In genomic region chr7:27351786-27352185, GRCh38 we compare ENCODE assay signal across 31 cellular contexts.
"Had no signal": no experiment of that assay in that cellular context is flagged by ENCODE, and none has a peak within 500 bp of the region (broad histone marks: within the 10 kb centered on the region; RNA-seq: fewer than 3 reads in every experiment).

No MANE protein-coding gene starts in this region.

- H3K27me3 ChIP-seq: ascending aorta, breast epithelium, cardiac muscle cell, colonic mucosa had no signal

- H3K9me3 ChIP-seq: ascending aorta, breast epithelium, colonic mucosa, esophagus squamous epithelium, gastroesophageal sphincter had no signal

- H3K4me3 ChIP-seq: ascending aorta, breast epithelium, cardiac muscle cell, colonic mucosa, esophagus squamous epithelium, gastroesophageal sphincter had no signal

- H3K36me3 ChIP-seq: ascending aorta, breast epithelium, cardiac muscle cell, colonic mucosa, esophagus squamous epithelium, gastroesophageal sphincter had no signal

- FAIRE-seq: endometrium, endothelial cell of umbilical vein, TTC549 had no signal

- H3K4me1 ChIP-seq: ascending aorta, breast epithelium, colonic mucosa, esophagus squamous epithelium, gastroesophageal sphincter had no signal

- DNase-seq: activated CD4-positive, alpha-beta memory T cell treated with anti-CD3 and anti-CD28 coated beads, Interleukin-2, amount 10 ng/mL, durations not matched to agents 7 days and 5 days; activated CD4-positive, alpha-beta T cell treated with anti-CD3 and anti-CD28 coated beads for 1 hour; activated CD4-positive, alpha-beta T cell treated with anti-CD3 and anti-CD28 coated beads for 4 hours; activated CD4-positive, alpha-beta T cell treated with anti-CD3 and anti-CD28 coated beads, Interleukin-2, amount 10 ng/mL, durations not matched to agents 7 days and 5 days; activated CD4-positive, alpha-beta T cell treated with anti-CD3 and anti-CD28 coated beads, Interleukin-2, amount 50 U/mL, for 4 hours; activated CD8-positive, alpha-beta memory T cell treated with anti-CD3 and anti-CD28 coated beads, Interleukin-2, amount 50 U/mL, for 48 hours; activated gamma-delta T cell; activated naive CD4-positive, alpha-beta T cell; activated naive CD4-positive, alpha-beta T cell treated with anti-CD3 and anti-CD28 coated beads, Interleukin-2, amount 10 ng/mL, durations not matched to agents 7 days and 5 days; activated naive CD8-positive, alpha-beta T cell treated with anti-CD3 and anti-CD28 coated beads, Interleukin-2, amount 10 ng/mL, durations not matched to agents 7 days and 5 days; activated T-cell treated with anti-CD3 and anti-CD28 coated beads for 4 hours; activated T-cell treated with anti-CD3 and anti-CD28 coated beads, Interleukin-2, amount 50 U/mL, for 24 hours; activated T-cell treated with anti-CD3 and anti-CD28 coated beads, Interleukin-2, amount 50 U/mL, for 72 hours; central memory CD4-positive, alpha-beta T cell; cerebellar nuclear complex; colonic mucosa; effector CD8-positive, alpha-beta T cell; esophagus squamous epithelium; T-helper 2 cell had no signal

- ATAC-seq: activated naive CD4-positive, alpha-beta T cell treated with anti-CD3 and anti-CD28 coated beads, Interleukin-2, amount 50 U/mL, for 72 hours; activated T-cell treated with anti-CD3 and anti-CD28 coated beads, Interleukin-2, amount 50 U/mL, for 72 hours; gastroesophageal sphincter; WTC11 had no signal

- H3K36me3 Mint-ChIP-seq: activated naive CD4-positive, alpha-beta T cell treated with anti-CD3 and anti-CD28 coated beads, Interleukin-2, amount 10 ng/mL, durations not matched to agents 7 days and 5 days; activated naive CD4-positive, alpha-beta T cell treated with anti-CD3 and anti-CD28 coated beads, Interleukin-2, amount 50 U/mL, for 72 hours; activated naive CD8-positive, alpha-beta T cell treated with anti-CD3 and anti-CD28 coated beads, Interleukin-2, amount 10 ng/mL, durations not matched to agents 7 days and 5 days; brain; WTC11 had no signal

- H3K9me3 Mint-ChIP-seq: activated CD4-positive, alpha-beta memory T cell treated with anti-CD3 and anti-CD28 coated beads, Interleukin-2, amount 10 ng/mL, durations not matched to agents 7 days and 5 days; activated CD4-positive, alpha-beta T cell treated with anti-CD3 and anti-CD28 coated beads, Interleukin-2, amount 10 ng/mL, durations not matched to agents 7 days and 5 days; activated naive CD4-positive, alpha-beta T cell treated with anti-CD3 and anti-CD28 coated beads, Interleukin-2, amount 10 ng/mL, durations not matched to agents 7 days and 5 days; activated naive CD4-positive, alpha-beta T cell treated with anti-CD3 and anti-CD28 coated beads, Interleukin-2, amount 50 U/mL, for 72 hours; activated naive CD8-positive, alpha-beta T cell treated with anti-CD3 and anti-CD28 coated beads, Interleukin-2, amount 10 ng/mL, durations not matched to agents 7 days and 5 days; activated T-cell treated with anti-CD3 and anti-CD28 coated beads, Interleukin-2, amount 50 U/mL, for 24 hours; activated T-cell treated with anti-CD3 and anti-CD28 coated beads, Interleukin-2, amount 50 U/mL, for 72 hours; brain; WTC11 had no signal

- H3K27ac Mint-ChIP-seq: activated CD4-positive, alpha-beta memory T cell treated with anti-CD3 and anti-CD28 coated beads, Interleukin-2, amount 10 ng/mL, durations not matched to agents 7 days and 5 days; activated CD4-positive, alpha-beta T cell treated with anti-CD3 and anti-CD28 coated beads, Interleukin-2, amount 10 ng/mL, durations not matched to agents 7 days and 5 days; activated naive CD4-positive, alpha-beta T cell treated with anti-CD3 and anti-CD28 coated beads, Interleukin-2, amount 10 ng/mL, durations not matched to agents 7 days and 5 days; activated naive CD4-positive, alpha-beta T cell treated with anti-CD3 and anti-CD28 coated beads, Interleukin-2, amount 50 U/mL, for 72 hours; activated naive CD8-positive, alpha-beta T cell treated with anti-CD3 and anti-CD28 coated beads, Interleukin-2, amount 10 ng/mL, durations not matched to agents 7 days and 5 days; activated T-cell treated with anti-CD3 and anti-CD28 coated beads, Interleukin-2, amount 50 U/mL, for 24 hours; activated T-cell treated with anti-CD3 and anti-CD28 coated beads, Interleukin-2, amount 50 U/mL, for 72 hours; brain; WTC11 had no signal

- H3K4me3 Mint-ChIP-seq: activated CD4-positive, alpha-beta memory T cell treated with anti-CD3 and anti-CD28 coated beads, Interleukin-2, amount 10 ng/mL, durations not matched to agents 7 days and 5 days; activated CD4-positive, alpha-beta T cell treated with anti-CD3 and anti-CD28 coated beads, Interleukin-2, amount 10 ng/mL, durations not matched to agents 7 days and 5 days; activated naive CD4-positive, alpha-beta T cell treated with anti-CD3 and anti-CD28 coated beads, Interleukin-2, amount 10 ng/mL, durations not matched to agents 7 days and 5 days; activated naive CD8-positive, alpha-beta T cell treated with anti-CD3 and anti-CD28 coated beads, Interleukin-2, amount 10 ng/mL, durations not matched to agents 7 days and 5 days; activated T-cell treated with anti-CD3 and anti-CD28 coated beads, Interleukin-2, amount 50 U/mL, for 24 hours; activated T-cell treated with anti-CD3 and anti-CD28 coated beads, Interleukin-2, amount 50 U/mL, for 72 hours; brain; WTC11 had no signal

- H3K4me1 Mint-ChIP-seq: activated CD4-positive, alpha-beta memory T cell treated with anti-CD3 and anti-CD28 coated beads, Interleukin-2, amount 10 ng/mL, durations not matched to agents 7 days and 5 days; activated CD4-positive, alpha-beta T cell treated with anti-CD3 and anti-CD28 coated beads, Interleukin-2, amount 10 ng/mL, durations not matched to agents 7 days and 5 days; activated naive CD4-positive, alpha-beta T cell treated with anti-CD3 and anti-CD28 coated beads, Interleukin-2, amount 10 ng/mL, durations not matched to agents 7 days and 5 days; activated naive CD8-positive, alpha-beta T cell treated with anti-CD3 and anti-CD28 coated beads, Interleukin-2, amount 10 ng/mL, durations not matched to agents 7 days and 5 days had no signal

- H3K27ac ChIP-seq: ascending aorta, breast epithelium, cardiac muscle cell, colonic mucosa, epithelial cell of prostate, esophagus squamous epithelium, gastroesophageal sphincter, VCaP had no signal
